Comparison of ENCODE assay signal across 13 cellular contexts in the genomic region with DNA sequence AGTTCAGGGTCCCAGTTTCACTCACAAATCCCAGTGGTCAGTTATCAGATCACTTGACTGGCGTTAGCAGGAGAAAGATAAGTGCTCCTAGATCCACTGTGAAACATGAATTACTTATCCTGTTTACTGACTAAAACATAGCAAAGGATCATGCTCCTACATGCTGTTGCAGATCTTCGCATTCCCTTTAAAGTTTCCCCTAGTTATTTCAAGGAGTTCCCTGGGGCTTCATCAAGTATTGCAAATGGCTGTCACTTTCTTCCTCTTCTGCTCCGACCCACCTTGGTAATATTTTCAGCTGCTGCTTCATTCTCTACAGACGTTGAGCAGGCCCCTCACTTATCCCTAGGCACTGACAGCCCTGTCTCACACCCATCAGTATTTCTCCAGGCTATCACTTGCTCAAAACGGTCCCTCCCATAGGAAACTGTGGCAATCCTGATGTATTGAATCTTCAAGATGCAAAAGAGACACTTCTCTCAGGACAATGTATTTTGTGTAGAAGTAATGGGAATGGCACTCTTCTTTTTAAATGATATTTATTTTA.
DNase-seq lines count a peak whose midpoint lies in the region; ATAC-seq, FAIRE-seq and TF ChIP-seq lines count a peak whose summit lies in the region.
"Had no signal": no experiment of that assay in that cellular context is flagged by ENCODE, and none has a peak within 500 bp of the region (broad histone marks: within the 10 kb centered on the region; RNA-seq: fewer than 3 reads in every experiment).

No MANE protein-coding gene starts in this region.

- no peak for ATAC-seq in HG03520 (IDR thresholded peaks at IDR 0.05; ENCODE audit: unreplicated experiment)

- intact Hi-C loops in MCF 10A (cut with micrococcal nuclease) (no loop called here), breast epithelium (cut with DNase I; ENCODE audit: low total_unique reads) (no loop called here), tibial artery (cut with DNase I; ENCODE audit: low total_unique reads) (no loop called here)

- peaks cover 15% of the 10 kb centered on the region for H3K36me3 Mint-ChIP-seq in MCF 10A (ENCODE audit: insufficient read depth, unreplicated experiment)
- H3K36me3 Mint-ChIP-seq in activated naive CD8-positive, alpha-beta T cell = peaks cover 23% of the 10 kb centered on the region
- H3K36me3 Mint-ChIP-seq: memory B cell had no signal

- H2AFZ ChIP-seq in keratinocyte (ENCODE audit: control insufficient read depth, low read length) = no peak overlapping the region

- no peaks in the 10 kb centered on the region for H3K9me1 ChIP-seq in keratinocyte (ENCODE audit: control insufficient read depth, extremely low read depth, insufficient read depth, low read length)

- DNase-seq in MCF 10A (ENCODE audit: unreplicated experiment) = no peak
- DNase-seq in breast epithelium (ENCODE audit: low spot score in 2 of 2) = no peak
- no peak for DNase-seq in keratinocyte (ENCODE audit: low read depth, low spot score)
- no peak for DNase-seq in tibial artery
- no peak for DNase-seq in central memory CD4-positive, alpha-beta T cell
- DNase-seq in Kasumi-1 (lab: John Stamatoyannopoulos, UW) = no peak
- DNase-seq: AML-193, NCI-H1436 treated with DMSO at 0.1 percent for 48 hours, NCI-H774 had no signal

- H3K4me1 ChIP-seq in breast epithelium = no peaks in the 10 kb centered on the region
- H3K4me1 ChIP-seq in keratinocyte (ENCODE audit: control insufficient read depth, extremely low read depth, insufficient read depth, low read length) = peaks cover 50% of the 10 kb centered on the region
- H3K4me1 ChIP-seq in tibial artery = peaks cover 0 to 30% (median 12%) of the 10 kb centered on the region in 4 donors

- H3K9ac ChIP-seq in keratinocyte (ENCODE audit: control insufficient read depth, extremely low read depth, insufficient read depth, low read length) = peak overlapping the region; percentile 71

- H3K4me3 Mint-ChIP-seq in MCF 10A (ENCODE audit: unreplicated experiment) = no peak overlapping the region
- no peak overlapping the region for H3K4me3 Mint-ChIP-seq in activated naive CD8-positive, alpha-beta T cell
- H3K4me3 Mint-ChIP-seq: endodermal cell, memory B cell had no signal

- peaks cover 83% of the 10 kb centered on the region for H3K79me2 ChIP-seq in keratinocyte (ENCODE audit: control insufficient read depth, insufficient read depth, low read length)

- no peaks in the 10 kb centered on the region for H3K27me3 ChIP-seq in breast epithelium
- H3K27me3 ChIP-seq in keratinocyte (ENCODE audit: control insufficient read depth, extremely low read depth, insufficient read depth, low read length) = no peaks in the 10 kb centered on the region
- no peaks in the 10 kb centered on the region for H3K27me3 ChIP-seq in tibial artery

- no TSS peak for BruUV-seq in MCF 10A (replicated peaks; lab: Mats Ljungman, UMichigan)

- CTCF ChIA-PET in MCF 10A (lab: Yijun Ruan, JAX) = interaction anchor here (0.5 to 1.0 kb wide), 4 partner anchors 16 to 286 kb away, joined by 3 to 4 read pairs (median 4); no protein-coding TSS in a partner anchor

- no peak for FAIRE-seq in keratinocyte (lab: Jason Lieb, UNC)

- no peaks in the 10 kb centered on the region for H3K27me3 Mint-ChIP-seq in MCF 10A (ENCODE audit: insufficient read depth, unreplicated experiment)
- no peaks in the 10 kb centered on the region for H3K27me3 Mint-ChIP-seq in activated naive CD8-positive, alpha-beta T cell
- H3K27me3 Mint-ChIP-seq: memory B cell had no signal

- POLR2A ChIA-PET in MCF 10A (lab: Yijun Ruan, JAX) = interaction anchor here (1.3 to 4.0 kb wide), 4 partner anchors 12 to 28 kb away, joined by 3 to 48 read pairs (median 6); no protein-coding TSS in a partner anchor

- H3K4me1 Mint-ChIP-seq in MCF 10A (ENCODE audit: insufficient read depth, unreplicated experiment) = peaks cover 35% of the 10 kb centered on the region
- peaks cover 83% of the 10 kb centered on the region for H3K4me1 Mint-ChIP-seq in activated naive CD8-positive, alpha-beta T cell (ENCODE audit: low read depth)
- H3K4me1 Mint-ChIP-seq: memory B cell had no signal

- no peaks in the 10 kb centered on the region for H3K9me3 ChIP-seq in breast epithelium
- H3K9me3 ChIP-seq in keratinocyte (ENCODE audit: control insufficient read depth, low read depth, low read length) = no peaks in the 10 kb centered on the region
- no peaks in the 10 kb centered on the region for H3K9me3 ChIP-seq in tibial artery

- no peaks in the 10 kb centered on the region for H3K9me3 Mint-ChIP-seq in MCF 10A (ENCODE audit: unreplicated experiment)
- H3K9me3 Mint-ChIP-seq in activated naive CD8-positive, alpha-beta T cell (ENCODE audit: low read depth) = no peaks in the 10 kb centered on the region
- H3K9me3 Mint-ChIP-seq: endodermal cell, memory B cell had no signal

- H3K36me3 ChIP-seq in breast epithelium (no peaks in the 10 kb centered on the region), keratinocyte (ENCODE audit: control insufficient read depth in 2 of 2, extremely low read depth in 1 of 2, insufficient read depth in 2 of 2, low read length in 2 of 2) (peaks cover 0 to 6% of the 10 kb centered on the region in 2 experiments), tibial artery (no peaks in the 10 kb centered on the region)

- H4K20me1 ChIP-seq in keratinocyte (ENCODE audit: control insufficient read depth, extremely low read depth, insufficient read depth, low read length) = no peaks in the 10 kb centered on the region

- no peak for TF ChIP-seq POLR2A in breast epithelium (IDR thresholded peaks at IDR 0.05)

- H3K27ac ChIP-seq in breast epithelium (peak overlapping the region in 1 of 2 donors; percentile 49), keratinocyte (ENCODE audit: control insufficient read depth, insufficient read depth, low read length) (peak overlapping the region; percentile 91), tibial artery (peak overlapping the region; percentile 36 to 52)

- H3K4me3 ChIP-seq in breast epithelium (no peak overlapping the region), keratinocyte (ENCODE audit: control insufficient read depth in 2 of 3, extremely low read depth in 1 of 3, insufficient read depth in 2 of 3, low read depth in 1 of 3, low read length in 3 of 3) (peak overlapping the region in 2 of 3 experiments; percentile 36 to 49), tibial artery (no peak overlapping the region)

- peak overlapping the region; percentile 44 for H3K27ac Mint-ChIP-seq in MCF 10A (ENCODE audit: low read depth, unreplicated experiment)
- peak overlapping the region; percentile 94 for H3K27ac Mint-ChIP-seq in activated naive CD8-positive, alpha-beta T cell
- H3K27ac Mint-ChIP-seq: endodermal cell, memory B cell had no signal

- TF ChIP-seq CTCF in MCF 10A (IDR thresholded peaks at IDR 0.05; ENCODE audit: unreplicated experiment) (no peak), breast epithelium (IDR thresholded peaks at IDR 0.05) (no peak), keratinocyte (optimal IDR thresholded peaks at IDR 0.05 in 1 of 3, IDR thresholded peaks at IDR 0.05 in 1 of 3, conservative IDR thresholded peaks at IDR 0.05 in 1 of 3; ENCODE audit: extremely low read depth in 1 of 3, insufficient read depth in 2 of 3, low read length in 3 of 3) (no peak), tibial artery (IDR thresholded peaks at IDR 0.05) (no peak)

- peak overlapping the region; percentile 91 for H3K4me2 ChIP-seq in keratinocyte (ENCODE audit: control insufficient read depth, extremely low read depth, insufficient read depth, low read depth, low read length)

- dilution Hi-C loops in keratinocyte (cut with MboI; ENCODE audit: extremely low pct_ligation_motif_present, low sequenced_read_pairs) = loop anchor here (25.0 kb wide), 1 partner anchor 182 kb away; no protein-coding TSS in a partner anchor

Comparison
In these comparisons a context has a peak if more than half of its experiments do, and no peak if none do; other contexts are left out.
1. H3K4me3 ChIP-seq: peak in keratinocyte (2 of 3); none in breast epithelium (0 of 3) and tibial artery (0 of 2).